ENCODE assay signal across 8 cellular contexts in the genomic region with DNA sequence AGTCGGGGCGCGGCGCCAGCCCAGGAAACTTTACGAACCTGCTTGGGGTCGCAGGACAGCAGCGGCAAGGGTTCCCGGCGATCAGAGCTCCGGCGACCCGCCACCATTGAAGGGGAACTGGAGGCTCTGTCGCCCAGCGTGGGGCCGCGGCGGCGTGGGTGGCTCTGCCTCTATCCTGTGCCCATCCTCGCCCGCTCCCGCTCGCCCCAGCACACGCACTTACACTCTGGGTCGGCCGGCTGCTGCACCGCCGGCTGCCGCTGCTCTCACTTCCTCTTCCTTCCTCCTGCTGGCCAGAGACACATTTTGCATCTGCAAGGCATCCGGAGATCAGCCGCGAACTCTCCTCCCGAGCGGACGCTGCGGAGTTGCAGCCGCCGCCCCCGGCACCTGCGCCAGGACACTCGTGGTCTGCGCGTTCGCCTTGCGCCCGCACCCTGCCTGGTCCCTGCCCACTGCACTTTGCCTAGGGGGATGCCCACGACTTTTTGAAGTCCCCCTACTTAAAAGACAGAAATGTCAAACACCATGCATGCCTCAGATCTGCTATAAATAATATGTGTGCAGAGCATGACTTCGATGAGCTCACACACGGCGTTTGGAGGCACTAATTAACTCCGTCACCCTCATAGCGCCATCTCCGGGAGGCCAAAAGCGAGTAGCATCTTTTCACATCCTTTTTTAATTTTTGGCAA. TPM values are rescaled to one million over a fixed set of nuclear protein-coding genes. Genes with fewer than 3 reads are reported as not detected.
DNase-seq lines count a peak whose midpoint lies in the region; ATAC-seq, FAIRE-seq and TF ChIP-seq lines count a peak whose summit lies in the region.

A gene with protein sequence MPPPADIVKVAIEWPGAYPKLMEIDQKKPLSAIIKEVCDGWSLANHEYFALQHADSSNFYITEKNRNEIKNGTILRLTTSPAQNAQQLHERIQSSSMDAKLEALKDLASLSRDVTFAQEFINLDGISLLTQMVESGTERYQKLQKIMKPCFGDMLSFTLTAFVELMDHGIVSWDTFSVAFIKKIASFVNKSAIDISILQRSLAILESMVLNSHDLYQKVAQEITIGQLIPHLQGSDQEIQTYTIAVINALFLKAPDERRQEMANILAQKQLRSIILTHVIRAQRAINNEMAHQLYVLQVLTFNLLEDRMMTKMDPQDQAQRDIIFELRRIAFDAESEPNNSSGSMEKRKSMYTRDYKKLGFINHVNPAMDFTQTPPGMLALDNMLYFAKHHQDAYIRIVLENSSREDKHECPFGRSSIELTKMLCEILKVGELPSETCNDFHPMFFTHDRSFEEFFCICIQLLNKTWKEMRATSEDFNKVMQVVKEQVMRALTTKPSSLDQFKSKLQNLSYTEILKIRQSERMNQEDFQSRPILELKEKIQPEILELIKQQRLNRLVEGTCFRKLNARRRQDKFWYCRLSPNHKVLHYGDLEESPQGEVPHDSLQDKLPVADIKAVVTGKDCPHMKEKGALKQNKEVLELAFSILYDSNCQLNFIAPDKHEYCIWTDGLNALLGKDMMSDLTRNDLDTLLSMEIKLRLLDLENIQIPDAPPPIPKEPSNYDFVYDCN (minus strand): TSS at position 228 of the 695 bp plus-strand sequence. CDS start 106,174 bp downstream, outside the sequence.

- peaks cover 39% of the 10 kb centered on the region for H3K4me1 Mint-ChIP-seq in activated CD4-positive, alpha-beta T cell treated with anti-CD3 and anti-CD28 coated beads, Interleukin-2, amount 10 ng/mL, durations not matched to agents 24 days and 14 days

- no peak within 1 kb of the TSS for H3K9ac ChIP-seq in HepG2 (ENCODE audit: insufficient read depth, low read depth, low read length)

- no peak within 1 kb of the TSS for H3K27ac ChIP-seq in HepG2 (ENCODE audit: extremely low read length, insufficient read depth, low read length)

- H2AFZ ChIP-seq in HepG2 (ENCODE audit: low read length), result no peak within 1 kb of the TSS

- no peaks in the 10 kb centered on the region for H4K20me1 ChIP-seq in HepG2 (ENCODE audit: insufficient read depth, low read length)

- peaks cover 5% of the 10 kb centered on the region for H3K9me3 Mint-ChIP-seq in activated CD4-positive, alpha-beta T cell treated with anti-CD3 and anti-CD28 coated beads, Interleukin-2, amount 10 ng/mL, durations not matched to agents 24 days and 14 days

- TF ChIP-seq RAD21 in HepG2 (CRISPR knock-in tag; IDR thresholded peaks at IDR 0.05), result 0 out of 2 replicates have a peak, but pooled peaks have one; percentile 10

- peak within 1 kb of the TSS; percentile 98 for H3K4me3 Mint-ChIP-seq in activated CD4-positive, alpha-beta T cell treated with anti-CD3 and anti-CD28 coated beads, Interleukin-2, amount 10 ng/mL, durations not matched to agents 24 days and 14 days

- peak; percentile 38 for TF ChIP-seq CTCF in GM13977 (IDR thresholded peaks at IDR 0.05; ENCODE audit: extremely low read depth, insufficient read depth, missing control alignments)
- peak; percentile 26; the same call in 1 of the 2 replicates for TF ChIP-seq CTCF in HepG2 (CRISPR knock-in tag; IDR thresholded peaks at IDR 0.05)

- peaks cover 0 to 29% of the 10 kb centered on the region in 2 experiments; a peak in 2 of 5 replicates for H3K27me3 ChIP-seq in HepG2 (ENCODE audit: control insufficient read depth in 1 of 2, insufficient read depth in 2 of 2, low read length in 2 of 2)

- peak within 1 kb of the TSS; percentile 77 for H3K4me2 ChIP-seq in HepG2 (ENCODE audit: low read depth, low read length)

- peak within 1 kb of the TSS; percentile 26 to 68 (median 51); a peak in 5 of 6 replicates for H3K4me3 ChIP-seq in HepG2 (replicated peaks in 1 of 3; ENCODE audit: insufficient read depth in 1 of 3, low read depth in 2 of 3, low read length in 3 of 3)

- intact Hi-C loops in activated CD4-positive, alpha-beta T cell treated with anti-CD3 and anti-CD28 coated beads, Interleukin-2, amount 10 ng/mL, durations not matched to agents 24 days and 14 days (cut with micrococcal nuclease), result loop anchor here (1.0 to 5.0 kb wide), 8 partner anchors 9 to 241 kb away; no protein-coding TSS in a partner anchor
- intact Hi-C loops in HepG2 (cut with micrococcal nuclease; ENCODE audit: unreplicated experiment), result loop anchor here (1.0 kb wide), 1 partner anchor 164 kb away; no protein-coding TSS in a partner anchor

- H3K36me3 Mint-ChIP-seq in activated CD4-positive, alpha-beta T cell treated with anti-CD3 and anti-CD28 coated beads, Interleukin-2, amount 10 ng/mL, durations not matched to agents 24 days and 14 days (ENCODE audit: low read depth), result peaks cover 23% of the 10 kb centered on the region

- CTCF ChIA-PET in HepG2 (lab: Yijun Ruan, JAX; ENCODE audit: low intra/inter-chr PET ratio, low total read pairs), result interaction anchor here (1.2 kb wide), 1 partner anchor 165 kb away, joined by 3 read pairs; no protein-coding TSS in a partner anchor

- no peaks in the 10 kb centered on the region for H3K4me1 ChIP-seq in HepG2 (ENCODE audit: insufficient read depth, low read length)

- FAIRE-seq in HepG2 (lab: Jason Lieb, UNC), result no peak

- no peaks in the 10 kb centered on the region for H3K79me2 ChIP-seq in HepG2 (ENCODE audit: insufficient read depth, low read length)

- TF ChIP-seq EP300 in HepG2 (IDR thresholded peaks at IDR 0.05; ENCODE audit: low read depth in 2 of 2, low read length in 2 of 2), result no peak
- TF ChIP-seq EP300 in HepG2 (CRISPR knock-in tag; IDR thresholded peaks at IDR 0.05; ENCODE audit: borderline replicate concordance), result no peak

- BruUV-seq in HepG2 (replicated peaks; lab: Mats Ljungman, UMichigan), result no TSS peak

- H3K27me3 Mint-ChIP-seq in activated CD4-positive, alpha-beta T cell treated with anti-CD3 and anti-CD28 coated beads, Interleukin-2, amount 10 ng/mL, durations not matched to agents 24 days and 14 days, result peaks cover 6% of the 10 kb centered on the region

- in situ Hi-C loops in GM13977 (cut with MboI; ENCODE audit: low pct_unique_long_range_greater_than_20kb, low sequenced_read_pairs, unreplicated experiment) (no loop called here), HepG2 (cut with HindIII; ENCODE audit: extremely low pct_ligation_motif_present, low pct_unique_long_range_greater_than_20kb) (no loop called here)

- no peak for TF ChIP-seq POLR2A in HepG2 (IDR thresholded peaks at IDR 0.05; ENCODE audit: insufficient read depth in 1 of 2, low read depth in 2 of 2, low read length in 2 of 2)

- POLR2A ChIA-PET in HepG2 (lab: Yijun Ruan, JAX), result no interaction called here

- no peaks in the 10 kb centered on the region for H3K9me3 ChIP-seq in HepG2 (ENCODE audit: low read length)

- ATAC-seq in HG02870 (IDR thresholded peaks at IDR 0.05; ENCODE audit: unreplicated experiment) (peak; percentile 98), HepG2 (peak; percentile 99)

- H3K36me3 ChIP-seq in HepG2 (replicated peaks in 1 of 2; ENCODE audit: control insufficient read depth in 1 of 2, insufficient read depth in 2 of 2, low read length in 2 of 2), result no peaks in the 10 kb centered on the region

- 10% methylated on average over 15 of the region's 53 CpGs for WGBS in HepG2 (ENCODE audit: low lambda C conversion rate)

- peak within 1 kb of the TSS; percentile 99 for H3K27ac Mint-ChIP-seq in activated CD4-positive, alpha-beta T cell treated with anti-CD3 and anti-CD28 coated beads, Interleukin-2, amount 10 ng/mL, durations not matched to agents 24 days and 14 days

- DNase-seq in GM13977 (ENCODE audit: low spot score) (peak; percentile 90), NCI-H2227 treated with DMSO at 0.1 percent for 48 hours (lab: John Stamatoyannopoulos, UW) (peak; percentile 21), dedifferentiated amniotic fluid mesenchymal stem cell (ENCODE audit: extremely low spot score) (peak; percentile 24), HepG2 (ENCODE audit: low spot score) (peak; percentile 34), epidermal melanocyte (ENCODE audit: insufficient read length, low spot score) (no peak)
- DNase-seq in activated CD4-positive, alpha-beta T cell treated with anti-CD3 and anti-CD28 coated beads, Interleukin-2, amount 10 ng/mL, durations not matched to agents 24 days and 14 days, result peak; percentile 94
- DNase-seq in stimulated activated CD4-positive, alpha-beta T cell treated with anti-CD3 and anti-CD28 coated beads, Interleukin-2, amount 100 ng/mL, for 48 hours, result peak; percentile 62 to 67

TF ChIP-seq in HepG2, 621 proteins besides CTCF, POLR2A, EP300 and RAD21 (continues in another document):
- TF ChIP-seq GZF1 (CRISPR knock-in tag; IDR thresholded peaks at IDR 0.05) (no peak), GABPB1 (CRISPR knock-in tag; IDR thresholded peaks at IDR 0.05) (peak; percentile 58; the same call in 1 of the 2 replicates)

RNA-seq across cellular contexts. Expression of the gene that starts here (rescaled TPM):
- 110 and 121 TPM in 2 replicates for total RNA-seq in activated CD4-positive, alpha-beta T cell treated with anti-CD3 and anti-CD28 coated beads, Interleukin-2, amount 10 ng/mL, durations not matched to agents 24 days and 14 days
- total RNA-seq in HepG2 (2016; rRNA removed; fragmentation: Illumina TruSeq; extraction: Trizol), result 0.11 TPM in 1 of 2 replicates, not detected in the other
- total RNA-seq in HepG2 (2016; cell fraction: cytosol; rRNA removed; fragmentation: Illumina TruSeq; extraction: Trizol; ENCODE audit: low read depth), result 0.44 TPM in 1 of 2 replicates, not detected in the other
- total RNA-seq in HepG2 (2016; cell fraction: insoluble cytoplasmic fraction; rRNA removed; fragmentation: Illumina TruSeq; extraction: Trizol), result 0.25 and 0.32 TPM in 2 replicates
- 0.10 and 0.25 TPM in 2 replicates for total RNA-seq in HepG2 (2016; cell fraction: membrane; rRNA removed; fragmentation: Illumina TruSeq; extraction: Trizol)
- 0.19 TPM in 1 of 2 replicates, not detected in the other for total RNA-seq in HepG2 (2016; cell fraction: nucleus; rRNA removed; fragmentation: Illumina TruSeq; extraction: Trizol)
- 0.14 and 0.17 TPM in 2 replicates for polyA plus RNA-seq in HepG2 (2011; rRNA removed)
- 0.05 TPM in 1 of 2 replicates, not detected in the other for polyA plus RNA-seq in HepG2 (2011; cell fraction: cytosol; rRNA removed)
- polyA plus RNA-seq in HepG2 (2011; cell fraction: nucleus; rRNA removed), result 0.31 TPM in 1 of 2 replicates, not detected in the other
- polyA plus RNA-seq in HepG2 (2012), result 0.21 and 0.66 TPM in 2 replicates
- 0.10 TPM in 1 of 2 replicates, not detected in the other for polyA plus RNA-seq in HepG2 (2016; cell fraction: cytosol; fragmentation: Illumina TruSeq; extraction: Trizol; ENCODE audit: low read depth)
- 0.37 and 0.74 TPM in 2 replicates for polyA plus RNA-seq in HepG2 (2016; cell fraction: insoluble cytoplasmic fraction; fragmentation: Illumina TruSeq; extraction: Trizol; ENCODE audit: low read depth)
- polyA plus RNA-seq in HepG2 (2016; cell fraction: membrane; fragmentation: Illumina TruSeq; extraction: Trizol; ENCODE audit: low read depth), result 0.29 and 0.41 TPM in 2 replicates
- polyA plus RNA-seq in HepG2 (2016; cell fraction: nucleus; fragmentation: Illumina TruSeq; extraction: Trizol; ENCODE audit: insufficient read depth, low read depth), result 0.31 and 0.61 TPM in 2 replicates
- 0.05 and 1.2 TPM in 2 replicates for polyA minus RNA-seq in HepG2 (2011; rRNA and poly(A)+ RNA removed; ENCODE audit: low replicate concordance)
- not detected in 2 replicates for polyA minus RNA-seq in HepG2 (2011; cell fraction: cytosol; rRNA and poly(A)+ RNA removed)
- polyA minus RNA-seq in HepG2 (2011; cell fraction: nucleus; rRNA and poly(A)+ RNA removed), result 0.37 and 1.3 TPM in 2 replicates

Comparison
In these comparisons a context has a peak if more than half of its experiments do, and no peak if none do; other contexts are left out.
1. RNA of the gene that starts here (total RNA-seq): 110 to 121 TPM in activated CD4-positive, alpha-beta T cell treated with anti-CD3 and anti-CD28 coated beads, Interleukin-2, amount 10 ng/mL, durations not matched to agents 24 days and 14 days; 0.10 to 0.44 TPM in HepG2; every median in the first group is over 10 times any median in the second.